2 cellular contexts compared by ENCODE assay signal in the genomic region with DNA sequence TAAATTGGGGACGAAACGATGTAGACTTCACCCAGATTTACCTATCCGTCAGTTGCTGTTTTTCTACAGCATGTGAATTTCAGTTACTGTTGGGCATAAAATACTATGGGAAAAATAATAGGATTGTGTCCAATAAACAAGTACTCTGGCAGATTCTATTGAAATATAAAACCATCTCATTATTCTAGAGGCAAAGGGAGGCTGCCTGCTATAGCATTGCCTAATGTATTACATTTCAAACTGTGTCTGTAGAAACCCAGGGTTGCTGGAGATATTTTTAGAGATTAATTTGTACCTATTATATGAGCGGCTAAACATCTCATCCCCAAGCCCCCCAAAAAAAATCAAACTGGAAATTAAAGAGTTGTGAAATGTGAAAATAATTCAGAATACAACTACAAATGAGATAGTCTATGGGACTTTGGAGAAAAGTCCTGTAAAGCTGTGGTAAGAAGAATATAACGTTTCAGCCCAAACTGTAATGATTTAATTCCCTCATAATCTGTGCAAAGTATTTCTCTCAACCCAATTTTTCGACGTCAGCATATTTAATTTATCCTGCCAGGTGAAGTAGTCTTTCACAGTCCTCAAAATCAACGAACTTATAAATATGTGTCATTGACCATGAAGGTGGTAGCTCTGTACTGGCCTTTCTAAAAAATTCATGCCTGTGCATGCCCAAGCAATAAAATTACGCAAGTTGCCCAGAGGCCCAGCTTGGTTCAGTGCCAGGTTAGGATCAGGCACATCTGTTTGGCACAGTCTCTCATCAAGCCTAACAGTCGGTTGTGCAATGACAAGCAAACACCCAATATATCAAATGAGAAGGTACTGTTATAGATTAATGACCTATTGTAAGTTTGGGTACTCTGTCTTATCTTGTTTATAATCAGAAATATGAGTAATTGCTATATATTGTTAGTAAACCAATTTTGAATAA.
TF ChIP-seq lines count a peak whose summit lies in the region.

No MANE protein-coding gene starts in this region.

TF ChIP-seq in A549, 52 proteins besides CTCF, POLR2A, EP300 and RAD21 (continued from another document and continues in another):
- TF ChIP-seq, protein P1, sequence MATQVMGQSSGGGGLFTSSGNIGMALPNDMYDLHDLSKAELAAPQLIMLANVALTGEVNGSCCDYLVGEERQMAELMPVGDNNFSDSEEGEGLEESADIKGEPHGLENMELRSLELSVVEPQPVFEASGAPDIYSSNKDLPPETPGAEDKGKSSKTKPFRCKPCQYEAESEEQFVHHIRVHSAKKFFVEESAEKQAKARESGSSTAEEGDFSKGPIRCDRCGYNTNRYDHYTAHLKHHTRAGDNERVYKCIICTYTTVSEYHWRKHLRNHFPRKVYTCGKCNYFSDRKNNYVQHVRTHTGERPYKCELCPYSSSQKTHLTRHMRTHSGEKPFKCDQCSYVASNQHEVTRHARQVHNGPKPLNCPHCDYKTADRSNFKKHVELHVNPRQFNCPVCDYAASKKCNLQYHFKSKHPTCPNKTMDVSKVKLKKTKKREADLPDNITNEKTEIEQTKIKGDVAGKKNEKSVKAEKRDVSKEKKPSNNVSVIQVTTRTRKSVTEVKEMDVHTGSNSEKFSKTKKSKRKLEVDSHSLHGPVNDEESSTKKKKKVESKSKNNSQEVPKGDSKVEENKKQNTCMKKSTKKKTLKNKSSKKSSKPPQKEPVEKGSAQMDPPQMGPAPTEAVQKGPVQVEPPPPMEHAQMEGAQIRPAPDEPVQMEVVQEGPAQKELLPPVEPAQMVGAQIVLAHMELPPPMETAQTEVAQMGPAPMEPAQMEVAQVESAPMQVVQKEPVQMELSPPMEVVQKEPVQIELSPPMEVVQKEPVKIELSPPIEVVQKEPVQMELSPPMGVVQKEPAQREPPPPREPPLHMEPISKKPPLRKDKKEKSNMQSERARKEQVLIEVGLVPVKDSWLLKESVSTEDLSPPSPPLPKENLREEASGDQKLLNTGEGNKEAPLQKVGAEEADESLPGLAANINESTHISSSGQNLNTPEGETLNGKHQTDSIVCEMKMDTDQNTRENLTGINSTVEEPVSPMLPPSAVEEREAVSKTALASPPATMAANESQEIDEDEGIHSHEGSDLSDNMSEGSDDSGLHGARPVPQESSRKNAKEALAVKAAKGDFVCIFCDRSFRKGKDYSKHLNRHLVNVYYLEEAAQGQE (IDR thresholded peaks at IDR 0.05) = no peak
- no peak for TF ChIP-seq PHF8 (IDR thresholded peaks at IDR 0.05; ENCODE audit: borderline replicate concordance, low read depth)
- no peak for TF ChIP-seq HOXA7 (CRISPR knock-in tag; IDR thresholded peaks at IDR 0.05)
- no peak for TF ChIP-seq FOSB (CRISPR knock-in tag; IDR thresholded peaks at IDR 0.05)
- no peak for TF ChIP-seq KDM5A (IDR thresholded peaks at IDR 0.05)
- TF ChIP-seq JUNB (IDR thresholded peaks at IDR 0.05) = peak; percentile 61; the same call in 1 of the 2 replicates
- no peak for TF ChIP-seq ZFP36 (IDR thresholded peaks at IDR 0.05; ENCODE audit: borderline replicate concordance, partially characterized antibody)
- TF ChIP-seq NR3C1 (IDR thresholded peaks at IDR 0.05) = no peak
- TF ChIP-seq, protein P2, sequence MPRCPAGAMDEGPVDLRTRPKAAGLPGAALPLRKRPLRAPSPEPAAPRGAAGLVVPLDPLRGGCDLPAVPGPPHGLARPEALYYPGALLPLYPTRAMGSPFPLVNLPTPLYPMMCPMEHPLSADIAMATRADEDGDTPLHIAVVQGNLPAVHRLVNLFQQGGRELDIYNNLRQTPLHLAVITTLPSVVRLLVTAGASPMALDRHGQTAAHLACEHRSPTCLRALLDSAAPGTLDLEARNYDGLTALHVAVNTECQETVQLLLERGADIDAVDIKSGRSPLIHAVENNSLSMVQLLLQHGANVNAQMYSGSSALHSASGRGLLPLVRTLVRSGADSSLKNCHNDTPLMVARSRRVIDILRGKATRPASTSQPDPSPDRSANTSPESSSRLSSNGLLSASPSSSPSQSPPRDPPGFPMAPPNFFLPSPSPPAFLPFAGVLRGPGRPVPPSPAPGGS (IDR thresholded peaks at IDR 0.05) = peak; percentile 74; the same call in 1 of the 3 replicates
- no peak for TF ChIP-seq NPAS2 (CRISPR knock-in tag; IDR thresholded peaks at IDR 0.05; ENCODE audit: borderline replicate concordance)
- no peak for TF ChIP-seq KDM1A (IDR thresholded peaks at IDR 0.05; ENCODE audit: low read depth)
- TF ChIP-seq, protein P3, sequence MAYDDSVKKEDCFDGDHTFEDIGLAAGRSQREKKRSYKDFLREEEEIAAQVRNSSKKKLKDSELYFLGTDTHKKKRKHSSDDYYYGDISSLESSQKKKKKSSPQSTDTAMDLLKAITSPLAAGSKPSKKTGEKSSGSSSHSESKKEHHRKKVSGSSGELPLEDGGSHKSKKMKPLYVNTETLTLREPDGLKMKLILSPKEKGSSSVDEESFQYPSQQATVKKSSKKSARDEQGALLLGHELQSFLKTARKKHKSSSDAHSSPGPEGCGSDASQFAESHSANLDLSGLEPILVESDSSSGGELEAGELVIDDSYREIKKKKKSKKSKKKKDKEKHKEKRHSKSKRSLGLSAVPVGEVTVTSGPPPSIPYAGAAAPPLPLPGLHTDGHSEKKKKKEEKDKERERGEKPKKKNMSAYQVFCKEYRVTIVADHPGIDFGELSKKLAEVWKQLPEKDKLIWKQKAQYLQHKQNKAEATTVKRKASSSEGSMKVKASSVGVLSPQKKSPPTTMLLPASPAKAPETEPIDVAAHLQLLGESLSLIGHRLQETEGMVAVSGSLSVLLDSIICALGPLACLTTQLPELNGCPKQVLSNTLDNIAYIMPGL (CRISPR knock-in tag; IDR thresholded peaks at IDR 0.05; ENCODE audit: borderline replicate concordance) = no peak
- no peak for TF ChIP-seq NFE2L2 (conservative IDR thresholded peaks at IDR 0.05; ENCODE audit: low read length)
- peak; percentile 95 for TF ChIP-seq TP53 (CRISPR knock-in tag; IDR thresholded peaks at IDR 0.05)
- TF ChIP-seq RARB (CRISPR knock-in tag; IDR thresholded peaks at IDR 0.05) = no peak
- no peak for TF ChIP-seq FOXS1 (CRISPR knock-in tag; IDR thresholded peaks at IDR 0.05)
- peak; percentile 96 to 98 for TF ChIP-seq CEBPB (IDR thresholded peaks at IDR 0.05)
- TF ChIP-seq CHD2 (IDR thresholded peaks at IDR 0.05; ENCODE audit: low read length, partially characterized antibody) = no peak
- TF ChIP-seq CHD4 (IDR thresholded peaks at IDR 0.05; ENCODE audit: borderline replicate concordance) = no peak
- TF ChIP-seq RNF2 (IDR thresholded peaks at IDR 0.05; ENCODE audit: borderline replicate concordance, low read depth) = no peak
- TF ChIP-seq ESRRA (IDR thresholded peaks at IDR 0.05; ENCODE audit: borderline replicate concordance, low read length) = no peak
- peak; percentile 62 to 73; a peak in 2 of 5 replicates for TF ChIP-seq JUN (IDR thresholded peaks at IDR 0.05)
- no peak for TF ChIP-seq ZSCAN20 (CRISPR knock-in tag; IDR thresholded peaks at IDR 0.05)
- TF ChIP-seq, protein P4, sequence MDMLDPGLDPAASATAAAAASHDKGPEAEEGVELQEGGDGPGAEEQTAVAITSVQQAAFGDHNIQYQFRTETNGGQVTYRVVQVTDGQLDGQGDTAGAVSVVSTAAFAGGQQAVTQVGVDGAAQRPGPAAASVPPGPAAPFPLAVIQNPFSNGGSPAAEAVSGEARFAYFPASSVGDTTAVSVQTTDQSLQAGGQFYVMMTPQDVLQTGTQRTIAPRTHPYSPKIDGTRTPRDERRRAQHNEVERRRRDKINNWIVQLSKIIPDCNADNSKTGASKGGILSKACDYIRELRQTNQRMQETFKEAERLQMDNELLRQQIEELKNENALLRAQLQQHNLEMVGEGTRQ (IDR thresholded peaks at IDR 0.05) = no peak
- no peak for TF ChIP-seq CBX2 (IDR thresholded peaks at IDR 0.05; ENCODE audit: borderline replicate concordance, low read depth)
- no peak for TF ChIP-seq TFCP2L1 (CRISPR knock-in tag; IDR thresholded peaks at IDR 0.05)

TF ChIP-seq in SK-N-SH, 30 proteins besides CTCF, POLR2A, EP300 and RAD21 (continued from another document):
- TF ChIP-seq, protein P5, sequence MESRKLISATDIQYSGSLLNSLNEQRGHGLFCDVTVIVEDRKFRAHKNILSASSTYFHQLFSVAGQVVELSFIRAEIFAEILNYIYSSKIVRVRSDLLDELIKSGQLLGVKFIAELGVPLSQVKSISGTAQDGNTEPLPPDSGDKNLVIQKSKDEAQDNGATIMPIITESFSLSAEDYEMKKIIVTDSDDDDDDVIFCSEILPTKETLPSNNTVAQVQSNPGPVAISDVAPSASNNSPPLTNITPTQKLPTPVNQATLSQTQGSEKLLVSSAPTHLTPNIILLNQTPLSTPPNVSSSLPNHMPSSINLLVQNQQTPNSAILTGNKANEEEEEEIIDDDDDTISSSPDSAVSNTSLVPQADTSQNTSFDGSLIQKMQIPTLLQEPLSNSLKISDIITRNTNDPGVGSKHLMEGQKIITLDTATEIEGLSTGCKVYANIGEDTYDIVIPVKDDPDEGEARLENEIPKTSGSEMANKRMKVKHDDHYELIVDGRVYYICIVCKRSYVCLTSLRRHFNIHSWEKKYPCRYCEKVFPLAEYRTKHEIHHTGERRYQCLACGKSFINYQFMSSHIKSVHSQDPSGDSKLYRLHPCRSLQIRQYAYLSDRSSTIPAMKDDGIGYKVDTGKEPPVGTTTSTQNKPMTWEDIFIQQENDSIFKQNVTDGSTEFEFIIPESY (IDR thresholded peaks at IDR 0.05; ENCODE audit: borderline replicate concordance, low read depth) = no peak
- TF ChIP-seq RXRA (IDR thresholded peaks at IDR 0.05; ENCODE audit: borderline replicate concordance, low read depth) (no peak), SIN3A (IDR thresholded peaks at IDR 0.05; ENCODE audit: borderline replicate concordance, low read depth, low read length) (0 out of 2 replicates have a peak, but pooled peaks have one; percentile 44), ELF1 (IDR thresholded peaks at IDR 0.05) (no peak), FOSL2 (IDR thresholded peaks at IDR 0.05; ENCODE audit: borderline replicate concordance, low read depth) (no peak), TCF12 (IDR thresholded peaks at IDR 0.05) (peak; percentile 86), POLR2AphosphoS5 (IDR thresholded peaks at IDR 0.05; ENCODE audit: low read depth, low read length) (peak; percentile 51; the same call in 1 of the 2 replicates), EZH2phosphoT487 (IDR thresholded peaks at IDR 0.05; ENCODE audit: borderline replicate concordance, low read depth) (no peak), GATA2 (CRISPR knock-in tag; IDR thresholded peaks at IDR 0.05) (peak; percentile 79), TEAD4 (IDR thresholded peaks at IDR 0.05; ENCODE audit: borderline replicate concordance, insufficient read depth) (0 out of 2 replicates have a peak, but pooled peaks have one; percentile 19), NRF1 (IDR thresholded peaks at IDR 0.05; ENCODE audit: low read depth, low read length) (no peak), MEF2A (IDR thresholded peaks at IDR 0.05; ENCODE audit: borderline replicate concordance, low read depth) (no peak), YY1 (IDR thresholded peaks at IDR 0.05; ENCODE audit: low read depth) (no peak), RFX5 (IDR thresholded peaks at IDR 0.05; ENCODE audit: low read length) (no peak), FOXM1 (IDR thresholded peaks at IDR 0.05; ENCODE audit: low read depth) (no peak), SMC3 (IDR thresholded peaks at IDR 0.05; ENCODE audit: low read depth, low read length) (no peak; the same call in 1 of the 2 replicates)
- TF ChIP-seq, protein P1 (IDR thresholded peaks at IDR 0.05; ENCODE audit: low read depth, low read length) = no peak
- TF ChIP-seq, protein P6, sequence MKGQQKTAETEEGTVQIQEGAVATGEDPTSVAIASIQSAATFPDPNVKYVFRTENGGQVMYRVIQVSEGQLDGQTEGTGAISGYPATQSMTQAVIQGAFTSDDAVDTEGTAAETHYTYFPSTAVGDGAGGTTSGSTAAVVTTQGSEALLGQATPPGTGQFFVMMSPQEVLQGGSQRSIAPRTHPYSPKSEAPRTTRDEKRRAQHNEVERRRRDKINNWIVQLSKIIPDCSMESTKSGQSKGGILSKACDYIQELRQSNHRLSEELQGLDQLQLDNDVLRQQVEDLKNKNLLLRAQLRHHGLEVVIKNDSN (IDR thresholded peaks at IDR 0.05; ENCODE audit: borderline replicate concordance, low read depth) = no peak
- TF ChIP-seq, protein P4 (IDR thresholded peaks at IDR 0.05; ENCODE audit: borderline replicate concordance, low read depth, low read length) = no peak
- TF ChIP-seq, protein P7, sequence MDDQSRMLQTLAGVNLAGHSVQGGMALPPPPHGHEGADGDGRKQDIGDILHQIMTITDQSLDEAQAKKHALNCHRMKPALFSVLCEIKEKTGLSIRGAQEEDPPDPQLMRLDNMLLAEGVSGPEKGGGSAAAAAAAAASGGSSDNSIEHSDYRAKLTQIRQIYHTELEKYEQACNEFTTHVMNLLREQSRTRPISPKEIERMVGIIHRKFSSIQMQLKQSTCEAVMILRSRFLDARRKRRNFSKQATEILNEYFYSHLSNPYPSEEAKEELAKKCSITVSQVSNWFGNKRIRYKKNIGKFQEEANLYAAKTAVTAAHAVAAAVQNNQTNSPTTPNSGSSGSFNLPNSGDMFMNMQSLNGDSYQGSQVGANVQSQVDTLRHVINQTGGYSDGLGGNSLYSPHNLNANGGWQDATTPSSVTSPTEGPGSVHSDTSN (IDR thresholded peaks at IDR 0.05) = peak; percentile 69
- TF ChIP-seq, protein P8, sequence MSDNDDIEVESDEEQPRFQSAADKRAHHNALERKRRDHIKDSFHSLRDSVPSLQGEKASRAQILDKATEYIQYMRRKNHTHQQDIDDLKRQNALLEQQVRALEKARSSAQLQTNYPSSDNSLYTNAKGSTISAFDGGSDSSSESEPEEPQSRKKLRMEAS (IDR thresholded peaks at IDR 0.05; ENCODE audit: low read depth) = peak; percentile 44; the same call in 1 of the 2 replicates
